8 cellular contexts compared by ENCODE assay signal in the genomic region with DNA sequence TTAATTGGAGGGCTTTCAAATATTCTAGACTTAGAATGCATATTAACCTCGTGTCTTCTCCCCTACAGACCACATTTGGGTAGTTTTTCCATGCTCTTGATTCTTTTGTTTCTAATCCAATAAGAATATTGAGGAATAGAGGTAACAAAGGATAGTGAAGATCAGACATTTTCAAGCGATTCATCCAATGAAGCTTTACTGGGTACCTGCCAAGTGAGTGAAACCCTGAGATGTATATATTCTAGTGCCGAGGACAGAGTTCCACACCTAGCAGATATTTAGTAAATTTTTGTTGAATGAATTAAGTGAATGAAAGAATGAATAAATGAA. TPM values are rescaled to one million over a fixed set of nuclear protein-coding genes. Genes with fewer than 3 reads are reported as not detected.
DNase-seq lines count a peak whose midpoint lies in the region; ATAC-seq, FAIRE-seq and TF ChIP-seq lines count a peak whose summit lies in the region.

No MANE protein-coding gene starts in this region.

- peak overlapping the region; percentile 88 for H3K4me3 Mint-ChIP-seq in activated CD8-positive, alpha-beta T cell treated with anti-CD3 and anti-CD28 coated beads for 36 hours
- peak overlapping the region; percentile 92 to 97 (median 92) for H3K4me3 Mint-ChIP-seq in immature natural killer cell

- peaks cover 0 to 4% (median 3%) of the 10 kb centered on the region in 4 donors for H3K4me1 ChIP-seq in tibial artery

- H3K9me3 ChIP-seq in tibial artery = no peaks in the 10 kb centered on the region

- H3K36me3 ChIP-seq in tibial artery = no peaks in the 10 kb centered on the region

- peaks cover 2% of the 10 kb centered on the region for H3K27me3 Mint-ChIP-seq in activated CD8-positive, alpha-beta T cell treated with anti-CD3 and anti-CD28 coated beads for 36 hours
- H3K27me3 Mint-ChIP-seq in immature natural killer cell (ENCODE audit: low read depth in 3 of 3) = peaks cover 10 to 14% (median 12%) of the 10 kb centered on the region in 3 donors

- FAIRE-seq in D721Med (lab: Jason Lieb, UNC) = peak; percentile 55

- peak overlapping the region; percentile 65 to 81 for H3K4me3 ChIP-seq in tibial artery

- TF ChIP-seq CTCF in D721Med (IDR thresholded peaks at IDR 0.05; ENCODE audit: insufficient read depth, missing control alignments) = no peak
- TF ChIP-seq CTCF in activated CD8-positive, alpha-beta T cell treated with anti-CD3 and anti-CD28 coated beads for 36 hours (IDR thresholded peaks at IDR 0.05) = no peak
- no peak for TF ChIP-seq CTCF in tibial artery (IDR thresholded peaks at IDR 0.05)

- POLR2A ChIA-PET in activated CD8-positive, alpha-beta T cell treated with anti-CD3 and anti-CD28 coated beads for 36 hours (lab: Charles Lee) = interaction anchor here (0.6 to 2.4 kb wide), 8 partner anchors 12 to 1128 kb away, joined by 3 to 11 read pairs (median 4); no protein-coding TSS in a partner anchor

- CTCF ChIA-PET in activated CD8-positive, alpha-beta T cell treated with anti-CD3 and anti-CD28 coated beads for 36 hours (lab: Charles Lee) = interaction anchor here (0.7 to 1.4 kb wide), 2 partner anchors 14 to 19 kb away, joined by 3 read pairs; no protein-coding TSS in a partner anchor

- peak overlapping the region; percentile 97 for H3K27ac Mint-ChIP-seq in activated CD8-positive, alpha-beta T cell treated with anti-CD3 and anti-CD28 coated beads for 36 hours
- peak overlapping the region; percentile 83 to 95 (median 90) for H3K27ac Mint-ChIP-seq in immature natural killer cell

- peak; percentile 18 for ATAC-seq in HG02678 (IDR thresholded peaks at IDR 0.05; ENCODE audit: unreplicated experiment)
- peak; percentile 21 for ATAC-seq in activated CD8-positive, alpha-beta T cell treated with anti-CD3 and anti-CD28 coated beads for 36 hours
- ATAC-seq in HG03442 (IDR thresholded peaks at IDR 0.05; ENCODE audit: unreplicated experiment) = no peak

- intact Hi-C loops in activated CD8-positive, alpha-beta T cell treated with anti-CD3 and anti-CD28 coated beads for 36 hours (cut with micrococcal nuclease) = loop anchor here (10.0 kb wide), 1 partner anchor 263 kb away; no protein-coding TSS in a partner anchor
- intact Hi-C loops in tibial artery (cut with DNase I; ENCODE audit: low total_unique reads) = no loop called here

- peaks cover 39% of the 10 kb centered on the region for H3K36me3 Mint-ChIP-seq in activated CD8-positive, alpha-beta T cell treated with anti-CD3 and anti-CD28 coated beads for 36 hours (ENCODE audit: low read depth)
- peaks cover 0 to 8% (median 0%) of the 10 kb centered on the region in 3 donors for H3K36me3 Mint-ChIP-seq in immature natural killer cell

- H3K27ac ChIP-seq in tibial artery = peak overlapping the region; percentile 53 to 70

- H3K27me3 ChIP-seq in tibial artery = no peaks in the 10 kb centered on the region

- H3K9me3 Mint-ChIP-seq in activated CD8-positive, alpha-beta T cell treated with anti-CD3 and anti-CD28 coated beads for 36 hours = no peaks in the 10 kb centered on the region
- no peaks in the 10 kb centered on the region for H3K9me3 Mint-ChIP-seq in immature natural killer cell

- H3K4me1 Mint-ChIP-seq in activated CD8-positive, alpha-beta T cell treated with anti-CD3 and anti-CD28 coated beads for 36 hours (ENCODE audit: low read depth) = peaks cover 24% of the 10 kb centered on the region
- H3K4me1 Mint-ChIP-seq in immature natural killer cell = peaks cover 16 to 26% of the 10 kb centered on the region in 2 donors

- no peak for DNase-seq in D721Med (ENCODE audit: insufficient read length, low spot score)
- DNase-seq in activated CD8-positive, alpha-beta T cell treated with anti-CD3 and anti-CD28 coated beads for 36 hours = no peak
- no peak for DNase-seq in immature natural killer cell
- DNase-seq in tibial artery = no peak
- DNase-seq in mesenteric fat pad (ENCODE audit: low spot score) = no peak
- DNase-seq in EL = no peak

RNA-seq across cellular contexts. Expression of gene RFC3, which starts 0.5 kb away (rescaled TPM):
- 10 to 100 TPM; 60.0 to 63.0 TPM for total RNA-seq in activated CD8-positive, alpha-beta T cell treated with anti-CD3 and anti-CD28 coated beads for 36 hours
- polyA plus RNA-seq in immature natural killer cell = 1 to 10 TPM; 3.0 to 7.7 (median 6.3) TPM
- total RNA-seq in mesenteric fat pad = 4.7 TPM

Comparison
In these comparisons a context has a peak if more than half of its experiments do, and no peak if none do; other contexts are left out.
1. RNA of gene RFC3, which starts 0.5 kb away (total RNA-seq): 60.0 to 63.0 TPM in activated CD8-positive, alpha-beta T cell treated with anti-CD3 and anti-CD28 coated beads for 36 hours; 4.7 TPM in mesenteric fat pad (single experiment); every median in the first group is over 10 times any median in the second.